In genomic region chr9:93020785-93021670, GRCh38 we compare ENCODE assay signal across 11 cellular contexts. TPM values are rescaled to one million over a fixed set of nuclear protein-coding genes. Genes with fewer than 3 reads are reported as not detected.
A peak's percentile ranks its signal among the peaks of the same experiment; 100 is the strongest.
DNase-seq lines count a peak whose midpoint lies in the region; ATAC-seq, FAIRE-seq and TF ChIP-seq lines count a peak whose summit lies in the region.
"Had no signal": no experiment of that assay in that cellular context is flagged by ENCODE, and none has a peak within 500 bp of the region (broad histone marks: within the 10 kb centered on the region; RNA-seq: fewer than 3 reads in every experiment).

No MANE protein-coding gene starts in this region.

- no peak for TF ChIP-seq CTCF in chondrocyte (IDR thresholded peaks at IDR 0.05)

- no peak overlapping the region for H3K4me3 Mint-ChIP-seq in activated T-cell treated with anti-CD3 and anti-CD28 coated beads, Interleukin-2, amount 50 U/mL, for 24 hours
- no peak overlapping the region for H3K4me3 Mint-ChIP-seq in activated CD4-positive, alpha-beta T cell treated with anti-CD3 and anti-CD28 coated beads, Interleukin-2, amount 10 ng/mL, durations not matched to agents 7 days and 5 days
- H3K4me3 Mint-ChIP-seq in chondrocyte (ENCODE audit: unreplicated experiment), result no peak overlapping the region
- H3K4me3 Mint-ChIP-seq in stimulated activated effector memory CD8-positive, alpha-beta T cell treated with anti-CD3 and anti-CD28 coated beads, Interleukin-12 subunit alpha, Interleukin-12 subunit beta, amount 100 ng/mL, for 72 hours, result no peak overlapping the region
- H3K4me3 Mint-ChIP-seq: memory B cell had no signal

- H3K27ac Mint-ChIP-seq in activated T-cell treated with anti-CD3 and anti-CD28 coated beads, Interleukin-2, amount 50 U/mL, for 24 hours, result peak overlapping the region; percentile 87
- H3K27ac Mint-ChIP-seq in activated CD4-positive, alpha-beta T cell treated with anti-CD3 and anti-CD28 coated beads, Interleukin-2, amount 10 ng/mL, durations not matched to agents 7 days and 5 days, result peak overlapping the region; percentile 79
- H3K27ac Mint-ChIP-seq in chondrocyte (ENCODE audit: unreplicated experiment), result no peak overlapping the region
- peak overlapping the region; percentile 84 for H3K27ac Mint-ChIP-seq in stimulated activated effector memory CD8-positive, alpha-beta T cell treated with anti-CD3 and anti-CD28 coated beads, Interleukin-12 subunit alpha, Interleukin-12 subunit beta, amount 100 ng/mL, for 72 hours
- H3K27ac Mint-ChIP-seq: memory B cell had no signal

- H3K27me3 Mint-ChIP-seq in activated T-cell treated with anti-CD3 and anti-CD28 coated beads, Interleukin-2, amount 50 U/mL, for 24 hours, result no peaks in the 10 kb centered on the region
- no peaks in the 10 kb centered on the region for H3K27me3 Mint-ChIP-seq in activated CD4-positive, alpha-beta T cell treated with anti-CD3 and anti-CD28 coated beads, Interleukin-2, amount 10 ng/mL, durations not matched to agents 7 days and 5 days
- peaks cover 11% of the 10 kb centered on the region for H3K27me3 Mint-ChIP-seq in chondrocyte (ENCODE audit: low read depth)
- H3K27me3 Mint-ChIP-seq: memory B cell had no signal

- no peak for DNase-seq in activated T-cell treated with anti-CD3 and anti-CD28 coated beads, Interleukin-2, amount 50 U/mL, for 24 hours
- no peak for DNase-seq in activated T-cell treated with anti-CD3 and anti-CD28 coated beads for 4 hours
- peak; percentile 43 for DNase-seq in activated CD4-positive, alpha-beta T cell treated with anti-CD3 and anti-CD28 coated beads, Interleukin-2, amount 10 ng/mL, durations not matched to agents 7 days and 5 days
- peak; percentile 57 for DNase-seq in chondrocyte (ENCODE audit: low spot score)
- DNase-seq in stimulated activated effector memory CD8-positive, alpha-beta T cell treated with anti-CD3 and anti-CD28 coated beads, Interleukin-12 subunit alpha, Interleukin-12 subunit beta, amount 100 ng/mL, for 72 hours (ENCODE audit: low spot score in 2 of 2), result no peak
- no peak for DNase-seq in RCC 7860 (ENCODE audit: low spot score)
- DNase-seq: NCI-H1048 had no signal

- CTCF ChIA-PET in activated CD4-positive, alpha-beta T cell treated with anti-CD3 and anti-CD28 coated beads, Interleukin-2, amount 10 ng/mL, durations not matched to agents 7 days and 5 days (lab: Charles Lee), result interaction anchor here (0.9 to 2.0 kb wide), 4 partner anchors 15 to 84 kb away, joined by 3 to 11 read pairs (median 4); no protein-coding TSS in a partner anchor

- no peak for FAIRE-seq in RCC 7860 (lab: Jason Lieb, UNC)
- FAIRE-seq: astrocyte had no signal

- peaks cover 55% of the 10 kb centered on the region for H3K4me1 Mint-ChIP-seq in activated T-cell treated with anti-CD3 and anti-CD28 coated beads, Interleukin-2, amount 50 U/mL, for 24 hours (ENCODE audit: low read depth)
- peaks cover 62% of the 10 kb centered on the region for H3K4me1 Mint-ChIP-seq in activated CD4-positive, alpha-beta T cell treated with anti-CD3 and anti-CD28 coated beads, Interleukin-2, amount 10 ng/mL, durations not matched to agents 7 days and 5 days
- no peaks in the 10 kb centered on the region for H3K4me1 Mint-ChIP-seq in chondrocyte (ENCODE audit: low read depth)
- peaks cover 21% of the 10 kb centered on the region for H3K4me1 Mint-ChIP-seq in stimulated activated effector memory CD8-positive, alpha-beta T cell treated with anti-CD3 and anti-CD28 coated beads, Interleukin-12 subunit alpha, Interleukin-12 subunit beta, amount 100 ng/mL, for 72 hours

- ATAC-seq in stimulated activated effector memory CD8-positive, alpha-beta T cell treated with anti-CD3 and anti-CD28 coated beads, Interleukin-12 subunit alpha, Interleukin-12 subunit beta, amount 100 ng/mL, for 72 hours, result peak; percentile 74
- no peak for ATAC-seq in HG03108 (IDR thresholded peaks at IDR 0.05; ENCODE audit: unreplicated experiment)
- no peak for ATAC-seq in HG03175 (IDR thresholded peaks at IDR 0.05; ENCODE audit: unreplicated experiment)

- no peaks in the 10 kb centered on the region for H3K9me3 Mint-ChIP-seq in activated T-cell treated with anti-CD3 and anti-CD28 coated beads, Interleukin-2, amount 50 U/mL, for 24 hours
- H3K9me3 Mint-ChIP-seq in activated CD4-positive, alpha-beta T cell treated with anti-CD3 and anti-CD28 coated beads, Interleukin-2, amount 10 ng/mL, durations not matched to agents 7 days and 5 days, result no peaks in the 10 kb centered on the region
- H3K9me3 Mint-ChIP-seq in chondrocyte (ENCODE audit: low read depth), result no peaks in the 10 kb centered on the region
- H3K9me3 Mint-ChIP-seq in stimulated activated effector memory CD8-positive, alpha-beta T cell treated with anti-CD3 and anti-CD28 coated beads, Interleukin-12 subunit alpha, Interleukin-12 subunit beta, amount 100 ng/mL, for 72 hours, result no peaks in the 10 kb centered on the region
- H3K9me3 Mint-ChIP-seq: memory B cell had no signal

- POLR2A ChIA-PET in activated CD4-positive, alpha-beta T cell treated with anti-CD3 and anti-CD28 coated beads, Interleukin-2, amount 10 ng/mL, durations not matched to agents 7 days and 5 days (lab: Charles Lee), result no interaction called here

- peaks cover 86% of the 10 kb centered on the region for H3K36me3 Mint-ChIP-seq in activated T-cell treated with anti-CD3 and anti-CD28 coated beads, Interleukin-2, amount 50 U/mL, for 24 hours (ENCODE audit: low read depth)
- H3K36me3 Mint-ChIP-seq in activated CD4-positive, alpha-beta T cell treated with anti-CD3 and anti-CD28 coated beads, Interleukin-2, amount 10 ng/mL, durations not matched to agents 7 days and 5 days (ENCODE audit: low read depth), result peaks cover 57% of the 10 kb centered on the region
- no peaks in the 10 kb centered on the region for H3K36me3 Mint-ChIP-seq in chondrocyte (ENCODE audit: low read depth)
- H3K36me3 Mint-ChIP-seq in stimulated activated effector memory CD8-positive, alpha-beta T cell treated with anti-CD3 and anti-CD28 coated beads, Interleukin-12 subunit alpha, Interleukin-12 subunit beta, amount 100 ng/mL, for 72 hours, result peaks cover 91% of the 10 kb centered on the region

RNA-seq across cellular contexts. Expression of gene SUSD3, which starts 37.5 kb away (rescaled TPM):
- total RNA-seq in activated CD4-positive, alpha-beta T cell treated with anti-CD3 and anti-CD28 coated beads, Interleukin-2, amount 10 ng/mL, durations not matched to agents 7 days and 5 days, result 10 to 100 TPM; 81.1 to 85.8 TPM
- not detected in 3 replicates for total RNA-seq in chondrocyte
- total RNA-seq: astrocyte had no signal

Comparison
In these comparisons a context has a peak if more than half of its experiments do, and no peak if none do; other contexts are left out.
1. DNase-seq: peak in activated CD4-positive, alpha-beta T cell treated with anti-CD3 and anti-CD28 coated beads, Interleukin-2, amount 10 ng/mL, durations not matched to agents 7 days and 5 days (single experiment) and chondrocyte (single experiment); none in activated T-cell treated with anti-CD3 and anti-CD28 coated beads, Interleukin-2, amount 50 U/mL, for 24 hours (single experiment), activated T-cell treated with anti-CD3 and anti-CD28 coated beads for 4 hours (single experiment), stimulated activated effector memory CD8-positive, alpha-beta T cell treated with anti-CD3 and anti-CD28 coated beads, Interleukin-12 subunit alpha, Interleukin-12 subunit beta, amount 100 ng/mL, for 72 hours (0 of 2) and RCC 7860 (single experiment).
2. RNA of gene SUSD3, which starts 37.5 kb away (total RNA-seq): 81.1 to 85.8 TPM in activated CD4-positive, alpha-beta T cell treated with anti-CD3 and anti-CD28 coated beads, Interleukin-2, amount 10 ng/mL, durations not matched to agents 7 days and 5 days; not detected in chondrocyte; every median in the first group is over 10 times any median in the second.